In genomic region chr1:199774433-199775089, GRCh38 we compare ENCODE assay signal across 14 cellular contexts.
DNase-seq lines count a peak whose midpoint lies in the region; ATAC-seq, FAIRE-seq and TF ChIP-seq lines count a peak whose summit lies in the region.
"Had no signal": no experiment of that assay in that cellular context is flagged by ENCODE, and none has a peak within 500 bp of the region (broad histone marks: within the 10 kb centered on the region; RNA-seq: fewer than 3 reads in every experiment).

No MANE protein-coding gene starts in this region.

- H3K36me3 ChIP-seq in bronchial epithelial cell (ENCODE audit: control insufficient read depth, insufficient read depth, low read length) = no peaks in the 10 kb centered on the region
- H3K36me3 ChIP-seq: left ventricle myocardium inferior had no signal

- TF ChIP-seq CTCF in bronchial epithelial cell (IDR thresholded peaks at IDR 0.05; ENCODE audit: insufficient read depth, low read length, severe bottlenecking) = no peak
- TF ChIP-seq CTCF in glutamatergic neuron (IDR thresholded peaks at IDR 0.05; ENCODE audit: partially characterized antibody, unreplicated experiment) = no peak

- no peak overlapping the region for H3K4me3 Mint-ChIP-seq in activated CD8-positive, alpha-beta memory T cell treated with anti-CD3 and anti-CD28 coated beads, Interleukin-2, amount 10 ng/mL, durations not matched to agents 7 days and 5 days
- H3K4me3 Mint-ChIP-seq in glutamatergic neuron (ENCODE audit: unreplicated experiment) = no peak overlapping the region
- H3K4me3 Mint-ChIP-seq: CD8-positive, alpha-beta T cell; dendritic cell treated with granulocyte-macrophage colony-stimulating factor and Interleukin-4, amounts not matched to agents 40 ng/mL and 50 ng/mL, for 4 days had no signal

- CTCF ChIA-PET in activated CD8-positive, alpha-beta memory T cell treated with anti-CD3 and anti-CD28 coated beads, Interleukin-2, amount 10 ng/mL, durations not matched to agents 7 days and 5 days (lab: Charles Lee) = no interaction called here

- ATAC-seq in activated CD8-positive, alpha-beta memory T cell treated with anti-CD3 and anti-CD28 coated beads, Interleukin-2, amount 10 ng/mL, durations not matched to agents 7 days and 5 days = no peak
- ATAC-seq in HG02678 (IDR thresholded peaks at IDR 0.05; ENCODE audit: unreplicated experiment) = no peak
- ATAC-seq: activated naive CD4-positive, alpha-beta T cell treated with anti-CD3 and anti-CD28 coated beads, Interleukin-2, amount 50 U/mL, for 72 hours; CD8-positive, alpha-beta T cell; SK-N-SH treated with all-trans-retinoic acid at 6 μM for 48 hours had no signal

- DNase-seq in H4 (ENCODE audit: low spot score) (peak; percentile 38), NCI-H1105 treated with DMSO at 0.1 percent for 48 hours (lab: John Stamatoyannopoulos, UW) (peak; percentile 42), bronchial epithelial cell (ENCODE audit: low read depth) (peak; percentile 88), mucosa of gallbladder (ENCODE audit: low spot score) (peak; percentile 54), glutamatergic neuron (no peak)
- no peak for DNase-seq in stimulated activated CD4-positive, alpha-beta T cell treated with anti-CD3 and anti-CD28 coated beads, Interleukin-15, amount 100 ng/mL, for 24 hours
- DNase-seq in activated CD8-positive, alpha-beta memory T cell treated with anti-CD3 and anti-CD28 coated beads, Interleukin-2, amount 10 ng/mL, durations not matched to agents 7 days and 5 days = no peak
- DNase-seq: CD8-positive, alpha-beta T cell; left ventricle myocardium inferior; testis had no signal

- H3K27me3 Mint-ChIP-seq in activated CD8-positive, alpha-beta memory T cell treated with anti-CD3 and anti-CD28 coated beads, Interleukin-2, amount 10 ng/mL, durations not matched to agents 7 days and 5 days = peaks cover 7% of the 10 kb centered on the region
- no peaks in the 10 kb centered on the region for H3K27me3 Mint-ChIP-seq in glutamatergic neuron (ENCODE audit: unreplicated experiment)
- H3K27me3 Mint-ChIP-seq: dendritic cell treated with granulocyte-macrophage colony-stimulating factor and Interleukin-4, amounts not matched to agents 40 ng/mL and 50 ng/mL, for 4 days had no signal

- H3K4me3 ChIP-seq in bronchial epithelial cell (ENCODE audit: low read depth, low read length) = no peak overlapping the region
- H3K4me3 ChIP-seq: left ventricle myocardium inferior, testis had no signal

- no peaks in the 10 kb centered on the region for H3K4me1 Mint-ChIP-seq in activated CD8-positive, alpha-beta memory T cell treated with anti-CD3 and anti-CD28 coated beads, Interleukin-2, amount 10 ng/mL, durations not matched to agents 7 days and 5 days
- no peaks in the 10 kb centered on the region for H3K4me1 Mint-ChIP-seq in glutamatergic neuron (ENCODE audit: low read depth, unreplicated experiment)

- no peak overlapping the region for H3K27ac Mint-ChIP-seq in activated CD8-positive, alpha-beta memory T cell treated with anti-CD3 and anti-CD28 coated beads, Interleukin-2, amount 10 ng/mL, durations not matched to agents 7 days and 5 days
- H3K27ac Mint-ChIP-seq in glutamatergic neuron (ENCODE audit: unreplicated experiment) = no peak overlapping the region
- H3K27ac Mint-ChIP-seq: activated naive CD4-positive, alpha-beta T cell treated with anti-CD3 and anti-CD28 coated beads, Interleukin-2, amount 50 U/mL, for 72 hours; CD8-positive, alpha-beta T cell; dendritic cell treated with granulocyte-macrophage colony-stimulating factor and Interleukin-4, amounts not matched to agents 40 ng/mL and 50 ng/mL, for 4 days had no signal

- no peaks in the 10 kb centered on the region for H3K9me3 Mint-ChIP-seq in activated CD8-positive, alpha-beta memory T cell treated with anti-CD3 and anti-CD28 coated beads, Interleukin-2, amount 10 ng/mL, durations not matched to agents 7 days and 5 days (ENCODE audit: low read depth)
- H3K9me3 Mint-ChIP-seq in glutamatergic neuron (ENCODE audit: unreplicated experiment) = no peaks in the 10 kb centered on the region
- H3K9me3 Mint-ChIP-seq: activated naive CD4-positive, alpha-beta T cell treated with anti-CD3 and anti-CD28 coated beads, Interleukin-2, amount 50 U/mL, for 72 hours; CD8-positive, alpha-beta T cell had no signal

- no peaks in the 10 kb centered on the region for H3K36me3 Mint-ChIP-seq in activated CD8-positive, alpha-beta memory T cell treated with anti-CD3 and anti-CD28 coated beads, Interleukin-2, amount 10 ng/mL, durations not matched to agents 7 days and 5 days
- H3K36me3 Mint-ChIP-seq in glutamatergic neuron (ENCODE audit: unreplicated experiment) = no peaks in the 10 kb centered on the region
- H3K36me3 Mint-ChIP-seq: activated naive CD4-positive, alpha-beta T cell treated with anti-CD3 and anti-CD28 coated beads, Interleukin-2, amount 50 U/mL, for 72 hours; CD8-positive, alpha-beta T cell had no signal

- H3K27me3 ChIP-seq in bronchial epithelial cell (ENCODE audit: control insufficient read depth, insufficient read depth, low read length) = no peaks in the 10 kb centered on the region
- H3K27me3 ChIP-seq: testis had no signal

- FAIRE-seq in bronchial epithelial cell (lab: Jason Lieb, UNC) = no peak

Comparison
In these comparisons a context has a peak if more than half of its experiments do, and no peak if none do; other contexts are left out.
1. DNase-seq: peak in H4 (single experiment), NCI-H1105 treated with DMSO at 0.1 percent for 48 hours (single experiment), bronchial epithelial cell (single experiment) and mucosa of gallbladder (single experiment); none in stimulated activated CD4-positive, alpha-beta T cell treated with anti-CD3 and anti-CD28 coated beads, Interleukin-15, amount 100 ng/mL, for 24 hours (single experiment), activated CD8-positive, alpha-beta memory T cell treated with anti-CD3 and anti-CD28 coated beads, Interleukin-2, amount 10 ng/mL, durations not matched to agents 7 days and 5 days (single experiment) and glutamatergic neuron (single experiment).